8 cellular contexts compared by ENCODE assay signal in the genomic region with DNA sequence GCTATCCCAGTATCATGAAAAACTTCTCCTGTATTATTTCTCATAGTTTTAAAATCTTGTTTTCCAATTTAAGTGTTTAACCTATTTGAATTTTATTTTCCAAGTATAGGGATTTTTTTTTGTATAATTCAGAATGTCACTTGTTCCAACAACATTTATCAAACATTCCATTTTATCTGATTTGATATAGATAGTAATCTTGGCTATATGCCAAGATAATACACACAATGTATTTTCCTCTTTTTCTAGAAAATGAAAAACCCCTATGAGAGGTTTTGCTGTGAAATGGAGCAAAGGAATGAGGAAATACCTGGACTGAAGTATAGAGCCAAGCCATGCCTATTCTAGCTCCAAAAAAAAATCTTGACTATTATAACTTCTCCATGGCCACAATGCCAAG.
"Had no signal": no experiment of that assay in that cellular context is flagged by ENCODE, and none has a peak within 500 bp of the region (broad histone marks: within the 10 kb centered on the region; RNA-seq: fewer than 3 reads in every experiment).

No MANE protein-coding gene starts in this region.

- DNase-seq: GDM1, GF-D8 had no signal

- H3K4me3 ChIP-seq: GM12878 had no signal

- ATAC-seq: GM12878 had no signal

- FAIRE-seq: G401.6, GM12878, GM12891, GM12892, GM18507, GM19239 had no signal
